In the genomic region with DNA sequence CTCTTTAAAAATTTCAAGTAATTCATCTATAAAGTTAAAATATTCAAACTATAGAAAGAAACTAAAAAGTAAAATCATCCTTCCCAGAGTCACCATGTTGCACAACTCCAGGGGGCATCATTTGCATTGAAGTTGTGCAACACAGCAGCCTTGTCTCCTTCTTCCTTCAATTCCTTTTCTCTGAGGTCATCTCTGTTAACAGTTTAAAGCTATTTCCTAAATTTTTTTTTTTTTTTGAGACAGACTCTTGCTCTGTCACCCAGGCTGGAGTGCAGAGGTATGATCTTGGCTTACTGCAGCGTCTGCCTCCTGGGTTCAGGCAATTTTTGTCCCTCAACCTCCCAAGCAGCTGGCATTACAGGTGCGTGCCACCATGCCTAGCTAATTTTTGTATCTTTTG, we compare ENCODE assay signal across 1 cellular context.
TF ChIP-seq lines count a peak whose summit lies in the region.

No MANE protein-coding gene starts in this region.

TF ChIP-seq in HepG2, 621 proteins besides CTCF, POLR2A, EP300 and RAD21 (continued from another document):
- TF ChIP-seq, protein P1, sequence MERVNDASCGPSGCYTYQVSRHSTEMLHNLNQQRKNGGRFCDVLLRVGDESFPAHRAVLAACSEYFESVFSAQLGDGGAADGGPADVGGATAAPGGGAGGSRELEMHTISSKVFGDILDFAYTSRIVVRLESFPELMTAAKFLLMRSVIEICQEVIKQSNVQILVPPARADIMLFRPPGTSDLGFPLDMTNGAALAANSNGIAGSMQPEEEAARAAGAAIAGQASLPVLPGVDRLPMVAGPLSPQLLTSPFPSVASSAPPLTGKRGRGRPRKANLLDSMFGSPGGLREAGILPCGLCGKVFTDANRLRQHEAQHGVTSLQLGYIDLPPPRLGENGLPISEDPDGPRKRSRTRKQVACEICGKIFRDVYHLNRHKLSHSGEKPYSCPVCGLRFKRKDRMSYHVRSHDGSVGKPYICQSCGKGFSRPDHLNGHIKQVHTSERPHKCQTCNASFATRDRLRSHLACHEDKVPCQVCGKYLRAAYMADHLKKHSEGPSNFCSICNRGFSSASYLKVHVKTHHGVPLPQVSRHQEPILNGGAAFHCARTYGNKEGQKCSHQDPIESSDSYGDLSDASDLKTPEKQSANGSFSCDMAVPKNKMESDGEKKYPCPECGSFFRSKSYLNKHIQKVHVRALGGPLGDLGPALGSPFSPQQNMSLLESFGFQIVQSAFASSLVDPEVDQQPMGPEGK (CRISPR knock-in tag; IDR thresholded peaks at IDR 0.05): peak; percentile 29; the same call in 1 of the 2 replicates
- TF ChIP-seq, protein P2, sequence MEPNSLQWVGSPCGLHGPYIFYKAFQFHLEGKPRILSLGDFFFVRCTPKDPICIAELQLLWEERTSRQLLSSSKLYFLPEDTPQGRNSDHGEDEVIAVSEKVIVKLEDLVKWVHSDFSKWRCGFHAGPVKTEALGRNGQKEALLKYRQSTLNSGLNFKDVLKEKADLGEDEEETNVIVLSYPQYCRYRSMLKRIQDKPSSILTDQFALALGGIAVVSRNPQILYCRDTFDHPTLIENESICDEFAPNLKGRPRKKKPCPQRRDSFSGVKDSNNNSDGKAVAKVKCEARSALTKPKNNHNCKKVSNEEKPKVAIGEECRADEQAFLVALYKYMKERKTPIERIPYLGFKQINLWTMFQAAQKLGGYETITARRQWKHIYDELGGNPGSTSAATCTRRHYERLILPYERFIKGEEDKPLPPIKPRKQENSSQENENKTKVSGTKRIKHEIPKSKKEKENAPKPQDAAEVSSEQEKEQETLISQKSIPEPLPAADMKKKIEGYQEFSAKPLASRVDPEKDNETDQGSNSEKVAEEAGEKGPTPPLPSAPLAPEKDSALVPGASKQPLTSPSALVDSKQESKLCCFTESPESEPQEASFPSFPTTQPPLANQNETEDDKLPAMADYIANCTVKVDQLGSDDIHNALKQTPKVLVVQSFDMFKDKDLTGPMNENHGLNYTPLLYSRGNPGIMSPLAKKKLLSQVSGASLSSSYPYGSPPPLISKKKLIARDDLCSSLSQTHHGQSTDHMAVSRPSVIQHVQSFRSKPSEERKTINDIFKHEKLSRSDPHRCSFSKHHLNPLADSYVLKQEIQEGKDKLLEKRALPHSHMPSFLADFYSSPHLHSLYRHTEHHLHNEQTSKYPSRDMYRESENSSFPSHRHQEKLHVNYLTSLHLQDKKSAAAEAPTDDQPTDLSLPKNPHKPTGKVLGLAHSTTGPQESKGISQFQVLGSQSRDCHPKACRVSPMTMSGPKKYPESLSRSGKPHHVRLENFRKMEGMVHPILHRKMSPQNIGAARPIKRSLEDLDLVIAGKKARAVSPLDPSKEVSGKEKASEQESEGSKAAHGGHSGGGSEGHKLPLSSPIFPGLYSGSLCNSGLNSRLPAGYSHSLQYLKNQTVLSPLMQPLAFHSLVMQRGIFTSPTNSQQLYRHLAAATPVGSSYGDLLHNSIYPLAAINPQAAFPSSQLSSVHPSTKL (CRISPR knock-in tag; IDR thresholded peaks at IDR 0.05): peak; percentile 26; the same call in 1 of the 2 replicates
- TF ChIP-seq ATF7 (IDR thresholded peaks at IDR 0.05) (peak; percentile 57; the same call in 1 of the 2 replicates), ATF7 (CRISPR knock-in tag; IDR thresholded peaks at IDR 0.05) (no peak), KDM1A (CRISPR knock-in tag; IDR thresholded peaks at IDR 0.05) (0 out of 2 replicates have a peak, but pooled peaks have one; percentile 20), SMAD3 (CRISPR knock-in tag; IDR thresholded peaks at IDR 0.05) (0 out of 2 replicates have a peak, but pooled peaks have one; percentile 28), PAX8 (CRISPR knock-in tag; IDR thresholded peaks at IDR 0.05; ENCODE audit: borderline replicate concordance) (no peak), ZNF816 (CRISPR knock-in tag; IDR thresholded peaks at IDR 0.05; ENCODE audit: borderline replicate concordance) (no peak), ELF4 (CRISPR knock-in tag; IDR thresholded peaks at IDR 0.05; ENCODE audit: borderline replicate concordance) (no peak), BORCS8-MEF2B (CRISPR knock-in tag; IDR thresholded peaks at IDR 0.05) (no peak), CEBPB (IDR thresholded peaks at IDR 0.05; ENCODE audit: borderline replicate concordance, low read depth, low read length) (peak; percentile 97), FOSL2 (CRISPR knock-in tag; IDR thresholded peaks at IDR 0.05) (peak; percentile 81), SOX5 (CRISPR knock-in tag; IDR thresholded peaks at IDR 0.05; ENCODE audit: borderline replicate concordance) (0 out of 2 replicates have a peak, but pooled peaks have one; percentile 19), JUND (CRISPR knock-in tag; IDR thresholded peaks at IDR 0.05) (0 out of 2 replicates have a peak, but pooled peaks have one; percentile 56), POLR2G (IDR thresholded peaks at IDR 0.05; ENCODE audit: low read depth, low read length) (0 out of 2 replicates have a peak, but pooled peaks have one; percentile 1), IKZF1 (IDR thresholded peaks at IDR 0.05) (no peak)
- TF ChIP-seq, protein P3, sequence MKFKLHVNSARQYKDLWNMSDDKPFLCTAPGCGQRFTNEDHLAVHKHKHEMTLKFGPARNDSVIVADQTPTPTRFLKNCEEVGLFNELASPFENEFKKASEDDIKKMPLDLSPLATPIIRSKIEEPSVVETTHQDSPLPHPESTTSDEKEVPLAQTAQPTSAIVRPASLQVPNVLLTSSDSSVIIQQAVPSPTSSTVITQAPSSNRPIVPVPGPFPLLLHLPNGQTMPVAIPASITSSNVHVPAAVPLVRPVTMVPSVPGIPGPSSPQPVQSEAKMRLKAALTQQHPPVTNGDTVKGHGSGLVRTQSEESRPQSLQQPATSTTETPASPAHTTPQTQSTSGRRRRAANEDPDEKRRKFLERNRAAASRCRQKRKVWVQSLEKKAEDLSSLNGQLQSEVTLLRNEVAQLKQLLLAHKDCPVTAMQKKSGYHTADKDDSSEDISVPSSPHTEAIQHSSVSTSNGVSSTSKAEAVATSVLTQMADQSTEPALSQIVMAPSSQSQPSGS (CRISPR knock-in tag; IDR thresholded peaks at IDR 0.05): peak; percentile 88
- TF ChIP-seq, protein P4, sequence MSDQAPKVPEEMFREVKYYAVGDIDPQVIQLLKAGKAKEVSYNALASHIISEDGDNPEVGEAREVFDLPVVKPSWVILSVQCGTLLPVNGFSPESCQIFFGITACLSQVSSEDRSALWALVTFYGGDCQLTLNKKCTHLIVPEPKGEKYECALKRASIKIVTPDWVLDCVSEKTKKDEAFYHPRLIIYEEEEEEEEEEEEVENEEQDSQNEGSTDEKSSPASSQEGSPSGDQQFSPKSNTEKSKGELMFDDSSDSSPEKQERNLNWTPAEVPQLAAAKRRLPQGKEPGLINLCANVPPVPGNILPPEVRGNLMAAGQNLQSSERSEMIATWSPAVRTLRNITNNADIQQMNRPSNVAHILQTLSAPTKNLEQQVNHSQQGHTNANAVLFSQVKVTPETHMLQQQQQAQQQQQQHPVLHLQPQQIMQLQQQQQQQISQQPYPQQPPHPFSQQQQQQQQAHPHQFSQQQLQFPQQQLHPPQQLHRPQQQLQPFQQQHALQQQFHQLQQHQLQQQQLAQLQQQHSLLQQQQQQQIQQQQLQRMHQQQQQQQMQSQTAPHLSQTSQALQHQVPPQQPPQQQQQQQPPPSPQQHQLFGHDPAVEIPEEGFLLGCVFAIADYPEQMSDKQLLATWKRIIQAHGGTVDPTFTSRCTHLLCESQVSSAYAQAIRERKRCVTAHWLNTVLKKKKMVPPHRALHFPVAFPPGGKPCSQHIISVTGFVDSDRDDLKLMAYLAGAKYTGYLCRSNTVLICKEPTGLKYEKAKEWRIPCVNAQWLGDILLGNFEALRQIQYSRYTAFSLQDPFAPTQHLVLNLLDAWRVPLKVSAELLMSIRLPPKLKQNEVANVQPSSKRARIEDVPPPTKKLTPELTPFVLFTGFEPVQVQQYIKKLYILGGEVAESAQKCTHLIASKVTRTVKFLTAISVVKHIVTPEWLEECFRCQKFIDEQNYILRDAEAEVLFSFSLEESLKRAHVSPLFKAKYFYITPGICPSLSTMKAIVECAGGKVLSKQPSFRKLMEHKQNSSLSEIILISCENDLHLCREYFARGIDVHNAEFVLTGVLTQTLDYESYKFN (CRISPR knock-in tag; conservative IDR thresholded peaks at IDR 0.05): no peak
- TF ChIP-seq, protein P5, sequence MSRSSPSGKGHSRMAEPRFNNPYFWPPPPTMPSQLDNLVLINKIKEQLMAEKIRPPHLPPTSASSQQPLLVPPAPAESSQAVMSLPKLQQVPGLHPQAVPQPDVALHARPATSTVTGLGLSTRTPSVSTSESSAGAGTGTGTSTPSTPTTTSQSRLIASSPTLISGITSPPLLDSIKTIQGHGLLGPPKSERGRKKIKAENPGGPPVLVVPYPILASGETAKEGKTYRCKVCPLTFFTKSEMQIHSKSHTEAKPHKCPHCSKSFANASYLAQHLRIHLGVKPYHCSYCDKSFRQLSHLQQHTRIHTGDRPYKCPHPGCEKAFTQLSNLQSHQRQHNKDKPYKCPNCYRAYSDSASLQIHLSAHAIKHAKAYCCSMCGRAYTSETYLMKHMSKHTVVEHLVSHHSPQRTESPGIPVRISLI (CRISPR knock-in tag; IDR thresholded peaks at IDR 0.05; ENCODE audit: borderline replicate concordance): peak; percentile 69
